8 cellular contexts compared by ENCODE assay signal in genomic region chr6:26420607-26421235, GRCh38. TPM values are rescaled to one million over a fixed set of nuclear protein-coding genes. Genes with fewer than 3 reads are reported as not detected.
DNase-seq lines count a peak whose midpoint lies in the region; ATAC-seq, FAIRE-seq and TF ChIP-seq lines count a peak whose summit lies in the region.

No MANE protein-coding gene starts in this region.

- no peak overlapping the region for H3K4me3 Mint-ChIP-seq in GM23338
- no peak overlapping the region for H3K4me3 Mint-ChIP-seq in activated T-helper 1 cell treated with anti-CD3 and anti-CD28 coated beads, Interleukin-12 subunit alpha, Interleukin-12 subunit beta, Interleukin-2, Interleukin-4 antibody, amounts not matched to agents 30 ng/mL and 10 ng/mL and 1 ng/mL, durations not matched to agents 14 hours and 24 hours and 36 hours

- peak overlapping the region; percentile 87; the same call in 1 of the 2 replicates for H2AFZ ChIP-seq in GM23338
- peak overlapping the region; percentile 99 for H2AFZ ChIP-seq in OCI-LY3 (ENCODE audit: low read depth, low read length)
- peak overlapping the region; percentile 90 for H2AFZ ChIP-seq in HepG2 (ENCODE audit: low read length)

- peak; percentile 3 for DNase-seq in DMS 273 treated with DMSO at 0.1 percent for 48 hours (lab: John Stamatoyannopoulos, UW)
- peak; percentile 81 for DNase-seq in GM23338 (ENCODE audit: low spot score)
- DNase-seq in HepG2 (ENCODE audit: low spot score), result peak; percentile 61
- no peak for DNase-seq in suprapubic skin (ENCODE audit: low spot score in 2 of 2)
- DNase-seq in activated T-helper 1 cell treated with anti-CD3 and anti-CD28 coated beads, Interleukin-12 subunit alpha, Interleukin-12 subunit beta, Interleukin-2, Interleukin-4 antibody, amounts not matched to agents 30 ng/mL and 10 ng/mL and 1 ng/mL, durations not matched to agents 14 hours and 24 hours and 36 hours (ENCODE audit: low spot score), result no peak

- no peaks in the 10 kb centered on the region for H3K4me1 ChIP-seq in GM23338 (ENCODE audit: insufficient read depth)
- H3K4me1 ChIP-seq in OCI-LY3 (ENCODE audit: low read length), result peaks cover 5% of the 10 kb centered on the region
- peaks cover 56% of the 10 kb centered on the region for H3K4me1 ChIP-seq in HepG2 (ENCODE audit: insufficient read depth, low read length)
- H3K4me1 ChIP-seq in suprapubic skin, result peaks cover 32% of the 10 kb centered on the region

- H3K27ac ChIP-seq in GM23338 (ENCODE audit: low read depth) (peak overlapping the region; percentile 45), OCI-LY3 (ENCODE audit: low read length) (no peak overlapping the region), cingulate gyrus (ENCODE audit: low read depth, low read length) (peak overlapping the region; percentile 85), HepG2 (ENCODE audit: extremely low read length, insufficient read depth, low read length) (peak overlapping the region; percentile 60), suprapubic skin (peak overlapping the region; percentile 85)

- in situ Hi-C loops in HepG2 (cut with HindIII; ENCODE audit: extremely low pct_ligation_motif_present, low pct_unique_long_range_greater_than_20kb), result loop anchor here (5.0 kb wide), 1 partner anchor 78 kb away; no protein-coding TSS in a partner anchor

- H3K27me3 Mint-ChIP-seq in GM23338 (ENCODE audit: insufficient read depth, low read depth, poor library complexity), result no peaks in the 10 kb centered on the region
- H3K27me3 Mint-ChIP-seq in activated T-helper 1 cell treated with anti-CD3 and anti-CD28 coated beads, Interleukin-12 subunit alpha, Interleukin-12 subunit beta, Interleukin-2, Interleukin-4 antibody, amounts not matched to agents 30 ng/mL and 10 ng/mL and 1 ng/mL, durations not matched to agents 14 hours and 24 hours and 36 hours (ENCODE audit: insufficient read depth), result no peaks in the 10 kb centered on the region

- POLR2A ChIA-PET in HepG2 (lab: Yijun Ruan, JAX), result interaction anchor here (1.0 to 1.5 kb wide), 4 partner anchors 37 to 297 kb away, joined by 4 read pairs; partner anchors contain the start of gene BTN2A2

- 0 out of 2 replicates have a peak, but pooled peaks cover 4% of the 10 kb centered on the region for H3F3A ChIP-seq in GM23338 (replicated peaks; ENCODE audit: low read depth)

- no TSS peak for BruUV-seq in HepG2 (replicated peaks; lab: Mats Ljungman, UMichigan)

- TF ChIP-seq EP300 in HepG2 (IDR thresholded peaks at IDR 0.05; ENCODE audit: low read depth in 2 of 2, low read length in 2 of 2), result no peak
- TF ChIP-seq EP300 in HepG2 (CRISPR knock-in tag; IDR thresholded peaks at IDR 0.05; ENCODE audit: borderline replicate concordance), result no peak
- TF ChIP-seq EP300 in suprapubic skin (IDR thresholded peaks at IDR 0.05), result no peak

- H3K79me2 ChIP-seq in GM23338 (replicated peaks; ENCODE audit: insufficient read depth) (no peaks in the 10 kb centered on the region), OCI-LY3 (ENCODE audit: low read length) (no peaks in the 10 kb centered on the region), HepG2 (ENCODE audit: insufficient read depth, low read length) (no peaks in the 10 kb centered on the region)

- H3K9me3 Mint-ChIP-seq in GM23338, result peaks cover 23% of the 10 kb centered on the region
- peaks cover 36% of the 10 kb centered on the region for H3K9me3 Mint-ChIP-seq in activated T-helper 1 cell treated with anti-CD3 and anti-CD28 coated beads, Interleukin-12 subunit alpha, Interleukin-12 subunit beta, Interleukin-2, Interleukin-4 antibody, amounts not matched to agents 30 ng/mL and 10 ng/mL and 1 ng/mL, durations not matched to agents 14 hours and 24 hours and 36 hours

- peak; percentile 69 for ATAC-seq in GM23338
- ATAC-seq in HepG2, result peak; percentile 68
- ATAC-seq in GM19023 (IDR thresholded peaks at IDR 0.05; ENCODE audit: unreplicated experiment), result no peak

- FAIRE-seq in HepG2 (lab: Jason Lieb, UNC), result peak; percentile 79

- H3K36me3 Mint-ChIP-seq in GM23338 (ENCODE audit: low read depth), result peaks cover 10% of the 10 kb centered on the region; the same call in 2 of the 3 replicates
- H3K36me3 Mint-ChIP-seq in activated T-helper 1 cell treated with anti-CD3 and anti-CD28 coated beads, Interleukin-12 subunit alpha, Interleukin-12 subunit beta, Interleukin-2, Interleukin-4 antibody, amounts not matched to agents 30 ng/mL and 10 ng/mL and 1 ng/mL, durations not matched to agents 14 hours and 24 hours and 36 hours (ENCODE audit: low read depth), result peaks cover 24% of the 10 kb centered on the region

- CTCF ChIA-PET in HepG2 (lab: Yijun Ruan, JAX; ENCODE audit: low intra/inter-chr PET ratio, low total read pairs), result interaction anchor here (1.0 to 2.3 kb wide), 3 partner anchors 27 to 130 kb away, joined by 3 to 17 read pairs (median 3); no protein-coding TSS in a partner anchor

- no peaks in the 10 kb centered on the region for H3K36me3 ChIP-seq in GM23338 (ENCODE audit: insufficient read depth)
- no peaks in the 10 kb centered on the region for H3K36me3 ChIP-seq in OCI-LY3 (replicated peaks; ENCODE audit: low read depth, low read length)
- H3K36me3 ChIP-seq in HepG2 (replicated peaks in 1 of 2; ENCODE audit: control insufficient read depth in 1 of 2, insufficient read depth in 2 of 2, low read length in 2 of 2), result no peaks in the 10 kb centered on the region
- no peaks in the 10 kb centered on the region for H3K36me3 ChIP-seq in suprapubic skin

- H3K9ac ChIP-seq in OCI-LY3 (ENCODE audit: low read length) (peak overlapping the region; percentile 82), HepG2 (ENCODE audit: insufficient read depth, low read depth, low read length) (peak overlapping the region; percentile 84)

- H3K9me2 ChIP-seq in GM23338 (ENCODE audit: insufficient read depth), result 0 out of 2 replicates have a peak, but pooled peaks cover 3% of the 10 kb centered on the region

- WGBS in HepG2 (ENCODE audit: low lambda C conversion rate), result 16% methylated on average over 6 of the region's 6 CpGs
- WGBS in suprapubic skin, result 17% methylated on average over 6 of the region's 6 CpGs

- H3K27ac Mint-ChIP-seq in GM23338, result no peak overlapping the region
- no peak overlapping the region for H3K27ac Mint-ChIP-seq in activated T-helper 1 cell treated with anti-CD3 and anti-CD28 coated beads, Interleukin-12 subunit alpha, Interleukin-12 subunit beta, Interleukin-2, Interleukin-4 antibody, amounts not matched to agents 30 ng/mL and 10 ng/mL and 1 ng/mL, durations not matched to agents 14 hours and 24 hours and 36 hours

- TF ChIP-seq POLR2A in HepG2 (IDR thresholded peaks at IDR 0.05; ENCODE audit: insufficient read depth in 1 of 2, low read depth in 2 of 2, low read length in 2 of 2) (no peak), suprapubic skin (IDR thresholded peaks at IDR 0.05) (no peak)

- H3K4me2 ChIP-seq in GM23338 (peak overlapping the region; percentile 45), OCI-LY3 (ENCODE audit: low read length) (peak overlapping the region; percentile 78), HepG2 (ENCODE audit: low read depth, low read length) (peak overlapping the region; percentile 98)

- H4K20me1 ChIP-seq in GM23338 (replicated peaks; ENCODE audit: insufficient read depth) (no peaks in the 10 kb centered on the region), OCI-LY3 (ENCODE audit: insufficient read depth, low read length) (no peaks in the 10 kb centered on the region), HepG2 (ENCODE audit: insufficient read depth, low read length) (no peaks in the 10 kb centered on the region)

- peak overlapping the region; percentile 57 for H3K4me3 ChIP-seq in GM23338
- H3K4me3 ChIP-seq in OCI-LY3 (ENCODE audit: low read length), result peak overlapping the region; percentile 93
- peak overlapping the region; percentile 79 to 85 (median 80) for H3K4me3 ChIP-seq in HepG2 (replicated peaks in 1 of 3; ENCODE audit: insufficient read depth in 1 of 3, low read depth in 2 of 3, low read length in 3 of 3)
- peak overlapping the region; percentile 90 for H3K4me3 ChIP-seq in suprapubic skin

- peak; percentile 66 to 72 for TF ChIP-seq CTCF in GM23338 (conservative IDR thresholded peaks at IDR 0.05; ENCODE audit: low read depth in 2 of 2)
- TF ChIP-seq CTCF in OCI-LY3 (IDR thresholded peaks at IDR 0.05; ENCODE audit: low read depth, low read length), result peak; percentile 46
- TF ChIP-seq CTCF in HepG2 (CRISPR knock-in tag; IDR thresholded peaks at IDR 0.05), result peak; percentile 74
- no peak for TF ChIP-seq CTCF in suprapubic skin (IDR thresholded peaks at IDR 0.05)

- H3K27me3 ChIP-seq in GM23338 (ENCODE audit: insufficient read depth) (no peaks in the 10 kb centered on the region), OCI-LY3 (ENCODE audit: low read depth, low read length) (no peaks in the 10 kb centered on the region), HepG2 (ENCODE audit: control insufficient read depth in 1 of 2, insufficient read depth in 2 of 2, low read length in 2 of 2) (no peaks in the 10 kb centered on the region; a peak in 1 of 5 replicates), suprapubic skin (no peaks in the 10 kb centered on the region)

- TF ChIP-seq RAD21 in HepG2 (CRISPR knock-in tag; IDR thresholded peaks at IDR 0.05), result peak; percentile 53; the same call in 1 of the 2 replicates

- H3K9me3 ChIP-seq in OCI-LY3 (ENCODE audit: insufficient read depth, low read length) (peaks cover 6% of the 10 kb centered on the region; the same call in 1 of the 2 replicates), HepG2 (ENCODE audit: low read length) (peaks cover 18% of the 10 kb centered on the region), suprapubic skin (no peaks in the 10 kb centered on the region)

- intact Hi-C loops in HepG2 (cut with micrococcal nuclease; ENCODE audit: unreplicated experiment), result loop anchor here (1.0 to 2.0 kb wide), 3 partner anchors 32 to 112 kb away; no protein-coding TSS in a partner anchor
- intact Hi-C loops in activated T-helper 1 cell treated with anti-CD3 and anti-CD28 coated beads, Interleukin-12 subunit alpha, Interleukin-12 subunit beta, Interleukin-2, Interleukin-4 antibody, amounts not matched to agents 30 ng/mL and 10 ng/mL and 1 ng/mL, durations not matched to agents 14 hours and 24 hours and 36 hours (cut with micrococcal nuclease), result loop anchor here (1.0 to 2.0 kb wide), 5 partner anchors 18 to 78 kb away; partner anchors contain the start of genes BTN2A1, BTN2A2, BTN3A1 and BTN3A3

- H3K4me1 Mint-ChIP-seq in GM23338, result peaks cover 6% of the 10 kb centered on the region; the same call in 2 of the 3 replicates
- H3K4me1 Mint-ChIP-seq in activated T-helper 1 cell treated with anti-CD3 and anti-CD28 coated beads, Interleukin-12 subunit alpha, Interleukin-12 subunit beta, Interleukin-2, Interleukin-4 antibody, amounts not matched to agents 30 ng/mL and 10 ng/mL and 1 ng/mL, durations not matched to agents 14 hours and 24 hours and 36 hours (ENCODE audit: low read depth), result peaks cover 4% of the 10 kb centered on the region

RNA-seq across cellular contexts. Expression of gene BTN3A1, which starts 18.6 kb away (rescaled TPM):
- 4.0 and 4.3 TPM in 2 replicates for total RNA-seq in GM23338 (2014; rRNA removed; shearing (Covaris generic))
- polyA plus RNA-seq in GM23338 (2016; fragmentation: Nextera tagmentation; extraction: Ambion mirVana) (1.7 and 2.4 TPM in 2 replicates), HepG2 (2011; rRNA removed) (14.0 and 17.0 TPM in 2 replicates)
- total RNA-seq in HepG2 (2016; rRNA removed; fragmentation: Illumina TruSeq; extraction: Trizol) (8.1 and 13.3 TPM in 2 replicates), suprapubic skin (10 to 100 TPM; 11.4 to 28.1 (median 14.5) TPM)
- total RNA-seq in HepG2 (2016; cell fraction: cytosol; rRNA removed; fragmentation: Illumina TruSeq; extraction: Trizol; ENCODE audit: low read depth), result 3.0 and 3.2 TPM in 2 replicates
- total RNA-seq in HepG2 (2016; cell fraction: insoluble cytoplasmic fraction; rRNA removed; fragmentation: Illumina TruSeq; extraction: Trizol), result 8.0 and 11.8 TPM in 2 replicates
- total RNA-seq in HepG2 (2016; cell fraction: membrane; rRNA removed; fragmentation: Illumina TruSeq; extraction: Trizol), result 7.8 and 8.0 TPM in 2 replicates
- 15.9 and 17.1 TPM in 2 replicates for total RNA-seq in HepG2 (2016; cell fraction: nucleus; rRNA removed; fragmentation: Illumina TruSeq; extraction: Trizol)
- 6.9 and 9.3 TPM in 2 replicates for polyA plus RNA-seq in HepG2 (2011; cell fraction: cytosol; rRNA removed)
- polyA plus RNA-seq in HepG2 (2011; cell fraction: nucleus; rRNA removed), result 29.0 and 46.1 TPM in 2 replicates
- 9.4 and 11.5 TPM in 2 replicates for polyA plus RNA-seq in HepG2 (2012)
- polyA plus RNA-seq in HepG2 (2016; cell fraction: cytosol; fragmentation: Illumina TruSeq; extraction: Trizol; ENCODE audit: low read depth), result 0.54 and 0.75 TPM in 2 replicates
- 4.6 and 4.8 TPM in 2 replicates for polyA plus RNA-seq in HepG2 (2016; cell fraction: insoluble cytoplasmic fraction; fragmentation: Illumina TruSeq; extraction: Trizol; ENCODE audit: low read depth)
- polyA plus RNA-seq in HepG2 (2016; cell fraction: membrane; fragmentation: Illumina TruSeq; extraction: Trizol; ENCODE audit: low read depth), result 2.4 and 2.5 TPM in 2 replicates
- 27.2 and 30.6 TPM in 2 replicates for polyA plus RNA-seq in HepG2 (2016; cell fraction: nucleus; fragmentation: Illumina TruSeq; extraction: Trizol; ENCODE audit: insufficient read depth, low read depth)
- polyA minus RNA-seq in HepG2 (2011; rRNA and poly(A)+ RNA removed; ENCODE audit: low replicate concordance), result 46.1 and 68.9 TPM in 2 replicates
- 8.0 and 8.9 TPM in 2 replicates for polyA minus RNA-seq in HepG2 (2011; cell fraction: cytosol; rRNA and poly(A)+ RNA removed)
- 17.8 and 27.4 TPM in 2 replicates for polyA minus RNA-seq in HepG2 (2011; cell fraction: nucleus; rRNA and poly(A)+ RNA removed)
- 28.2 and 30.6 TPM in 2 replicates for total RNA-seq in activated T-helper 1 cell treated with anti-CD3 and anti-CD28 coated beads, Interleukin-12 subunit alpha, Interleukin-12 subunit beta, Interleukin-2, Interleukin-4 antibody, amounts not matched to agents 30 ng/mL and 10 ng/mL and 1 ng/mL, durations not matched to agents 14 hours and 24 hours and 36 hours

RNA-seq across cellular contexts. Expression of gene BTN3A3, which starts 19.6 kb away (rescaled TPM):
- total RNA-seq in GM23338 (2014; rRNA removed; shearing (Covaris generic)), result 1.5 and 5.6 TPM in 2 replicates
- polyA plus RNA-seq in GM23338 (2016; fragmentation: Nextera tagmentation; extraction: Ambion mirVana) (1.2 and 1.3 TPM in 2 replicates), HepG2 (2011; rRNA removed) (5.0 and 6.3 TPM in 2 replicates)
- total RNA-seq in HepG2 (2016; rRNA removed; fragmentation: Illumina TruSeq; extraction: Trizol) (2.9 and 4.3 TPM in 2 replicates), suprapubic skin (10 to 100 TPM in 3 of 4 donors, 1 to 10 TPM in 1; 9.5 to 19.2 (median 12.2) TPM)
- 1.1 and 1.8 TPM in 2 replicates for total RNA-seq in HepG2 (2016; cell fraction: cytosol; rRNA removed; fragmentation: Illumina TruSeq; extraction: Trizol; ENCODE audit: low read depth)
- 4.0 and 5.3 TPM in 2 replicates for total RNA-seq in HepG2 (2016; cell fraction: insoluble cytoplasmic fraction; rRNA removed; fragmentation: Illumina TruSeq; extraction: Trizol)
- 1.1 and 2.7 TPM in 2 replicates for total RNA-seq in HepG2 (2016; cell fraction: membrane; rRNA removed; fragmentation: Illumina TruSeq; extraction: Trizol)
- 10.3 and 12.7 TPM in 2 replicates for total RNA-seq in HepG2 (2016; cell fraction: nucleus; rRNA removed; fragmentation: Illumina TruSeq; extraction: Trizol)
- polyA plus RNA-seq in HepG2 (2011; cell fraction: cytosol; rRNA removed), result 2.3 and 3.7 TPM in 2 replicates
- 12.9 and 22.9 TPM in 2 replicates for polyA plus RNA-seq in HepG2 (2011; cell fraction: nucleus; rRNA removed)
- polyA plus RNA-seq in HepG2 (2012), result 3.7 and 5.2 TPM in 2 replicates
- 0.26 and 0.36 TPM in 2 replicates for polyA plus RNA-seq in HepG2 (2016; cell fraction: cytosol; fragmentation: Illumina TruSeq; extraction: Trizol; ENCODE audit: low read depth)
- polyA plus RNA-seq in HepG2 (2016; cell fraction: insoluble cytoplasmic fraction; fragmentation: Illumina TruSeq; extraction: Trizol; ENCODE audit: low read depth), result 1.9 and 2.2 TPM in 2 replicates
- 0.65 and 0.73 TPM in 2 replicates for polyA plus RNA-seq in HepG2 (2016; cell fraction: membrane; fragmentation: Illumina TruSeq; extraction: Trizol; ENCODE audit: low read depth)
- 13.4 and 14.1 TPM in 2 replicates for polyA plus RNA-seq in HepG2 (2016; cell fraction: nucleus; fragmentation: Illumina TruSeq; extraction: Trizol; ENCODE audit: insufficient read depth, low read depth)
- polyA minus RNA-seq in HepG2 (2011; rRNA and poly(A)+ RNA removed; ENCODE audit: low replicate concordance), result 8.0 and 29.3 TPM in 2 replicates
- 1.1 and 1.4 TPM in 2 replicates for polyA minus RNA-seq in HepG2 (2011; cell fraction: cytosol; rRNA and poly(A)+ RNA removed)
- polyA minus RNA-seq in HepG2 (2011; cell fraction: nucleus; rRNA and poly(A)+ RNA removed), result 10.0 and 27.5 TPM in 2 replicates
- total RNA-seq in activated T-helper 1 cell treated with anti-CD3 and anti-CD28 coated beads, Interleukin-12 subunit alpha, Interleukin-12 subunit beta, Interleukin-2, Interleukin-4 antibody, amounts not matched to agents 30 ng/mL and 10 ng/mL and 1 ng/mL, durations not matched to agents 14 hours and 24 hours and 36 hours, result 30.7 and 32.5 TPM in 2 replicates

RNA-seq across cellular contexts. Expression of gene BTN2A1, which starts 37.0 kb away (rescaled TPM):
- total RNA-seq in GM23338 (2014; rRNA removed; shearing (Covaris generic)), result 6.5 and 7.0 TPM in 2 replicates
- polyA plus RNA-seq in GM23338 (2016; fragmentation: Nextera tagmentation; extraction: Ambion mirVana) (6.3 and 7.0 TPM in 2 replicates), HepG2 (2011; rRNA removed) (30.4 and 35.0 TPM in 2 replicates)
- total RNA-seq in HepG2 (2016; rRNA removed; fragmentation: Illumina TruSeq; extraction: Trizol) (9.1 and 16.4 TPM in 2 replicates), suprapubic skin (10 to 100 TPM in 2 of 4 donors, 1 to 10 TPM in 2; 9.1 to 31.9 (median 12.9) TPM)
- 2.8 and 3.8 TPM in 2 replicates for total RNA-seq in HepG2 (2016; cell fraction: cytosol; rRNA removed; fragmentation: Illumina TruSeq; extraction: Trizol; ENCODE audit: low read depth)
- total RNA-seq in HepG2 (2016; cell fraction: insoluble cytoplasmic fraction; rRNA removed; fragmentation: Illumina TruSeq; extraction: Trizol), result 9.2 and 15.3 TPM in 2 replicates
- 5.5 and 6.0 TPM in 2 replicates for total RNA-seq in HepG2 (2016; cell fraction: membrane; rRNA removed; fragmentation: Illumina TruSeq; extraction: Trizol)
- total RNA-seq in HepG2 (2016; cell fraction: nucleus; rRNA removed; fragmentation: Illumina TruSeq; extraction: Trizol), result 18.6 and 21.3 TPM in 2 replicates
- polyA plus RNA-seq in HepG2 (2011; cell fraction: cytosol; rRNA removed), result 23.7 and 28.2 TPM in 2 replicates
- 33.3 and 38.3 TPM in 2 replicates for polyA plus RNA-seq in HepG2 (2011; cell fraction: nucleus; rRNA removed)
- 18.7 and 23.0 TPM in 2 replicates for polyA plus RNA-seq in HepG2 (2012)
- 2.6 and 3.2 TPM in 2 replicates for polyA plus RNA-seq in HepG2 (2016; cell fraction: cytosol; fragmentation: Illumina TruSeq; extraction: Trizol; ENCODE audit: low read depth)
- 11.1 TPM in 2 replicates for polyA plus RNA-seq in HepG2 (2016; cell fraction: insoluble cytoplasmic fraction; fragmentation: Illumina TruSeq; extraction: Trizol; ENCODE audit: low read depth)
- polyA plus RNA-seq in HepG2 (2016; cell fraction: membrane; fragmentation: Illumina TruSeq; extraction: Trizol; ENCODE audit: low read depth), result 3.3 and 3.5 TPM in 2 replicates
- polyA plus RNA-seq in HepG2 (2016; cell fraction: nucleus; fragmentation: Illumina TruSeq; extraction: Trizol; ENCODE audit: insufficient read depth, low read depth), result 49.0 and 49.2 TPM in 2 replicates
- polyA minus RNA-seq in HepG2 (2011; rRNA and poly(A)+ RNA removed; ENCODE audit: low replicate concordance), result 23.9 and 31.6 TPM in 2 replicates
- polyA minus RNA-seq in HepG2 (2011; cell fraction: cytosol; rRNA and poly(A)+ RNA removed), result 10.4 and 12.6 TPM in 2 replicates
- polyA minus RNA-seq in HepG2 (2011; cell fraction: nucleus; rRNA and poly(A)+ RNA removed), result 25.0 and 37.0 TPM in 2 replicates
- total RNA-seq in activated T-helper 1 cell treated with anti-CD3 and anti-CD28 coated beads, Interleukin-12 subunit alpha, Interleukin-12 subunit beta, Interleukin-2, Interleukin-4 antibody, amounts not matched to agents 30 ng/mL and 10 ng/mL and 1 ng/mL, durations not matched to agents 14 hours and 24 hours and 36 hours, result 19.9 TPM in 2 replicates

RNA-seq across cellular contexts. Expression of gene BTN2A2, which starts 37.8 kb away (rescaled TPM):
- 7.2 and 16.7 TPM in 2 replicates for total RNA-seq in GM23338 (2014; rRNA removed; shearing (Covaris generic))
- polyA plus RNA-seq in GM23338 (2016; fragmentation: Nextera tagmentation; extraction: Ambion mirVana), result 5.9 and 7.3 TPM in 2 replicates
- total RNA-seq in HepG2 (2016; rRNA removed; fragmentation: Illumina TruSeq; extraction: Trizol), result 6.0 and 12.2 TPM in 2 replicates
- total RNA-seq in HepG2 (2016; cell fraction: cytosol; rRNA removed; fragmentation: Illumina TruSeq; extraction: Trizol; ENCODE audit: low read depth), result 2.6 and 2.7 TPM in 2 replicates
- 5.9 and 11.3 TPM in 2 replicates for total RNA-seq in HepG2 (2016; cell fraction: insoluble cytoplasmic fraction; rRNA removed; fragmentation: Illumina TruSeq; extraction: Trizol)
- 3.3 and 3.6 TPM in 2 replicates for total RNA-seq in HepG2 (2016; cell fraction: membrane; rRNA removed; fragmentation: Illumina TruSeq; extraction: Trizol)
- 18.5 and 19.7 TPM in 2 replicates for total RNA-seq in HepG2 (2016; cell fraction: nucleus; rRNA removed; fragmentation: Illumina TruSeq; extraction: Trizol)
- polyA plus RNA-seq in HepG2 (2011; rRNA removed), result 10.8 and 15.4 TPM in 2 replicates
- polyA plus RNA-seq in HepG2 (2011; cell fraction: cytosol; rRNA removed), result 8.1 and 9.6 TPM in 2 replicates
- polyA plus RNA-seq in HepG2 (2011; cell fraction: nucleus; rRNA removed), result 24.5 and 30.2 TPM in 2 replicates
- 8.5 and 8.6 TPM in 2 replicates for polyA plus RNA-seq in HepG2 (2012)
- polyA plus RNA-seq in HepG2 (2016; cell fraction: cytosol; fragmentation: Illumina TruSeq; extraction: Trizol; ENCODE audit: low read depth), result 0.77 and 0.96 TPM in 2 replicates
- 4.7 and 5.5 TPM in 2 replicates for polyA plus RNA-seq in HepG2 (2016; cell fraction: insoluble cytoplasmic fraction; fragmentation: Illumina TruSeq; extraction: Trizol; ENCODE audit: low read depth)
- 1.7 and 2.0 TPM in 2 replicates for polyA plus RNA-seq in HepG2 (2016; cell fraction: membrane; fragmentation: Illumina TruSeq; extraction: Trizol; ENCODE audit: low read depth)
- polyA plus RNA-seq in HepG2 (2016; cell fraction: nucleus; fragmentation: Illumina TruSeq; extraction: Trizol; ENCODE audit: insufficient read depth, low read depth), result 17.6 and 22.8 TPM in 2 replicates
- 2.5 and 22.6 TPM in 2 replicates for polyA minus RNA-seq in HepG2 (2011; rRNA and poly(A)+ RNA removed; ENCODE audit: low replicate concordance)
- polyA minus RNA-seq in HepG2 (2011; cell fraction: cytosol; rRNA and poly(A)+ RNA removed), result 6.1 and 6.4 TPM in 2 replicates
- 29.2 and 34.7 TPM in 2 replicates for polyA minus RNA-seq in HepG2 (2011; cell fraction: nucleus; rRNA and poly(A)+ RNA removed)
- 10 to 100 TPM in 2 of 4 donors, 1 to 10 TPM in 2; 6.7 to 27.6 (median 11.5) TPM for total RNA-seq in suprapubic skin
- 21.7 and 25.4 TPM in 2 replicates for total RNA-seq in activated T-helper 1 cell treated with anti-CD3 and anti-CD28 coated beads, Interleukin-12 subunit alpha, Interleukin-12 subunit beta, Interleukin-2, Interleukin-4 antibody, amounts not matched to agents 30 ng/mL and 10 ng/mL and 1 ng/mL, durations not matched to agents 14 hours and 24 hours and 36 hours

RNA-seq across cellular contexts. Expression of gene BTN3A2, which starts 55.7 kb away (rescaled TPM):
- total RNA-seq in GM23338 (2014; rRNA removed; shearing (Covaris generic)), result 2.8 and 10.4 TPM in 2 replicates
- 3.4 and 4.3 TPM in 2 replicates for polyA plus RNA-seq in GM23338 (2016; fragmentation: Nextera tagmentation; extraction: Ambion mirVana)
- total RNA-seq in HepG2 (2016; rRNA removed; fragmentation: Illumina TruSeq; extraction: Trizol), result 18.9 and 21.3 TPM in 2 replicates
- 3.4 and 4.3 TPM in 2 replicates for total RNA-seq in HepG2 (2016; cell fraction: cytosol; rRNA removed; fragmentation: Illumina TruSeq; extraction: Trizol; ENCODE audit: low read depth)
- 17.8 and 20.4 TPM in 2 replicates for total RNA-seq in HepG2 (2016; cell fraction: insoluble cytoplasmic fraction; rRNA removed; fragmentation: Illumina TruSeq; extraction: Trizol)
- 13.3 and 13.9 TPM in 2 replicates for total RNA-seq in HepG2 (2016; cell fraction: membrane; rRNA removed; fragmentation: Illumina TruSeq; extraction: Trizol)
- total RNA-seq in HepG2 (2016; cell fraction: nucleus; rRNA removed; fragmentation: Illumina TruSeq; extraction: Trizol), result 16.6 and 20.6 TPM in 2 replicates
- 36.2 and 36.3 TPM in 2 replicates for polyA plus RNA-seq in HepG2 (2011; rRNA removed)
- 28.2 and 31.2 TPM in 2 replicates for polyA plus RNA-seq in HepG2 (2011; cell fraction: cytosol; rRNA removed)
- polyA plus RNA-seq in HepG2 (2011; cell fraction: nucleus; rRNA removed), result 36.5 and 54.5 TPM in 2 replicates
- 22.7 and 24.1 TPM in 2 replicates for polyA plus RNA-seq in HepG2 (2012)
- 3.2 and 3.3 TPM in 2 replicates for polyA plus RNA-seq in HepG2 (2016; cell fraction: cytosol; fragmentation: Illumina TruSeq; extraction: Trizol; ENCODE audit: low read depth)
- polyA plus RNA-seq in HepG2 (2016; cell fraction: insoluble cytoplasmic fraction; fragmentation: Illumina TruSeq; extraction: Trizol; ENCODE audit: low read depth), result 14.2 and 14.4 TPM in 2 replicates
- polyA plus RNA-seq in HepG2 (2016; cell fraction: membrane; fragmentation: Illumina TruSeq; extraction: Trizol; ENCODE audit: low read depth), result 8.3 and 9.3 TPM in 2 replicates
- polyA plus RNA-seq in HepG2 (2016; cell fraction: nucleus; fragmentation: Illumina TruSeq; extraction: Trizol; ENCODE audit: insufficient read depth, low read depth), result 33.8 and 37.9 TPM in 2 replicates
- polyA minus RNA-seq in HepG2 (2011; rRNA and poly(A)+ RNA removed; ENCODE audit: low replicate concordance), result 35.9 and 51.8 TPM in 2 replicates
- polyA minus RNA-seq in HepG2 (2011; cell fraction: cytosol; rRNA and poly(A)+ RNA removed), result 12.0 and 17.2 TPM in 2 replicates
- 21.9 and 35.8 TPM in 2 replicates for polyA minus RNA-seq in HepG2 (2011; cell fraction: nucleus; rRNA and poly(A)+ RNA removed)
- 10 to 100 TPM; 15.2 to 29.6 (median 23.7) TPM for total RNA-seq in suprapubic skin
- 45.3 and 51.8 TPM in 2 replicates for total RNA-seq in activated T-helper 1 cell treated with anti-CD3 and anti-CD28 coated beads, Interleukin-12 subunit alpha, Interleukin-12 subunit beta, Interleukin-2, Interleukin-4 antibody, amounts not matched to agents 30 ng/mL and 10 ng/mL and 1 ng/mL, durations not matched to agents 14 hours and 24 hours and 36 hours

Comparison
In these comparisons a context has a peak if more than half of its experiments do, and no peak if none do; other contexts are left out.
1. DNase-seq: peak in DMS 273 treated with DMSO at 0.1 percent for 48 hours (single experiment), GM23338 (single experiment) and HepG2 (single experiment); none in suprapubic skin (0 of 2) and activated T-helper 1 cell treated with anti-CD3 and anti-CD28 coated beads, Interleukin-12 subunit alpha, Interleukin-12 subunit beta, Interleukin-2, Interleukin-4 antibody, amounts not matched to agents 30 ng/mL and 10 ng/mL and 1 ng/mL, durations not matched to agents 14 hours and 24 hours and 36 hours (single experiment).
2. H3K4me2 ChIP-seq: peak in every context shown above with its lines; median percentile 98 in HepG2; 78 in OCI-LY3; 45 in GM23338.
3. CTCF ChIP-seq: peak in GM23338 (2 of 2), OCI-LY3 (single experiment) and HepG2 (single experiment); none in suprapubic skin (0 of 2).
4. Peak in every context shown above with its lines, with median percentiles within 50 percentile points of each other: H2AFZ ChIP-seq and H3K4me3 ChIP-seq.